Comparison of ENCODE assay signal across 8 cellular contexts in the genomic region with DNA sequence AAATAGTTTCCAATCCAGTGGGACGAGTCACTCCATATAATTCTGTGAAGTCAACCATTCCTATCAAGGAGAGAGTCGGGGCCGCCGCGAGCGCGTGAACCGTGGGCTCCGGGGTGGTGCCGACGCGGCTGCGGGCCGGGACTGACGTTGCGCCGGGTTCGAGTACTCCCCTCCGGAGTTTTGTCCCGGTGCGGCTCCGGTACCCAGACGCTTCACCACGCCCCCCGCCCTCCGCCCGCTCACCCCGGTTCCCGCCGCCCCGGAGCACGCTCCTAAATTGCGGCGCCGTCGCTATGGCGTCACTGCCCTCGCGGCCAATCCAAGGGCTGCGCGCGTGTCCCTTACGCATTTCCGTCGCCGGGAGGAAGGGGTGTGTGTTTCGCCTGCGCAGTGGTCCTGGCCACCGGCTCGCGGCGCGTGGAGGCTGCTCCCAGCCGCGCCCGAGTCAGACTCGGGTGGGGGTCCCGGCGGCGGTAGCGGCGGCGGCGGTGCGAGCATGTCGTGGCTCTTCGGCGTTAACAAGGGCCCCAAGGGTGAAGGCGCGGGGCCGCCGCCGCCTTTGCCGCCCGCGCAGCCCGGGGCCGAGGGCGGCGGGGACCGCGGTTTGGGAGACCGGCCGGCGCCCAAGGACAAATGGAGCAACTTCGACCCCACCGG. TPM values are rescaled to one million over a fixed set of nuclear protein-coding genes. Genes with fewer than 3 reads are reported as not detected.
DNase-seq lines count a peak whose midpoint lies in the region; ATAC-seq and TF ChIP-seq lines count a peak whose summit lies in the region.

A gene with protein sequence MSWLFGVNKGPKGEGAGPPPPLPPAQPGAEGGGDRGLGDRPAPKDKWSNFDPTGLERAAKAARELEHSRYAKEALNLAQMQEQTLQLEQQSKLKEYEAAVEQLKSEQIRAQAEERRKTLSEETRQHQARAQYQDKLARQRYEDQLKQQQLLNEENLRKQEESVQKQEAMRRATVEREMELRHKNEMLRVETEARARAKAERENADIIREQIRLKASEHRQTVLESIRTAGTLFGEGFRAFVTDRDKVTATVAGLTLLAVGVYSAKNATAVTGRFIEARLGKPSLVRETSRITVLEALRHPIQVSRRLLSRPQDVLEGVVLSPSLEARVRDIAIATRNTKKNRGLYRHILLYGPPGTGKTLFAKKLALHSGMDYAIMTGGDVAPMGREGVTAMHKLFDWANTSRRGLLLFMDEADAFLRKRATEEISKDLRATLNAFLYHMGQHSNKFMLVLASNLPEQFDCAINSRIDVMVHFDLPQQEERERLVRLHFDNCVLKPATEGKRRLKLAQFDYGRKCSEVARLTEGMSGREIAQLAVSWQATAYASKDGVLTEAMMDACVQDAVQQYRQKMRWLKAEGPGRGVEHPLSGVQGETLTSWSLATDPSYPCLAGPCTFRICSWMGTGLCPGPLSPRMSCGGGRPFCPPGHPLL (plus strand): TSS at position 377 of the 657 bp plus-strand sequence. CDS start 120 bp downstream, at position 497.

- H3K36me3 ChIP-seq in spleen: peaks cover 0 to 10% (median 0%) of the 10 kb centered on the region in 6 donors

- TF ChIP-seq CTCF in AG09309 (IDR thresholded peaks at IDR 0.05; ENCODE audit: control insufficient read depth, insufficient read depth, low read depth, low read length, missing control alignments): no peak
- peak in 1 of 11 experiments; percentile 33 for TF ChIP-seq CTCF in spleen (IDR thresholded peaks at IDR 0.05 in 8 of 11, conservative IDR thresholded peaks at IDR 0.05 in 3 of 11)

- WGBS in spleen, 5 donors: 0 to 1% (median 1%) methylated on average over 38 to 87 of the region's 87 CpGs

- no peak for TF ChIP-seq POLR2A in spleen (IDR thresholded peaks at IDR 0.05)

- no peaks in the 10 kb centered on the region for H3K27me3 ChIP-seq in spleen (replicated peaks in 1 of 7)

- peak; percentile 43 for DNase-seq in AG09309 (ENCODE audit: low read depth)
- peak; percentile 85 to 94 for DNase-seq in NCI-H446 (lab: John Stamatoyannopoulos, UW)
- DNase-seq in activated CD4-positive, CD25-positive, alpha-beta regulatory T cell treated with anti-CD3 and anti-CD28 coated beads, Interleukin-2, amount 50 U/mL, for 16 hours (ENCODE audit: low read depth, low spot score): peak; percentile 85
- DNase-seq in central memory CD4-positive, alpha-beta T cell: peak; percentile 86
- DNase-seq in inferior parietal cortex (ENCODE audit: extremely low spot score): peak; percentile 96
- DNase-seq in spleen: peak; percentile 96

- peak; percentile 89 for ATAC-seq in GM19023 (IDR thresholded peaks at IDR 0.05; ENCODE audit: unreplicated experiment)
- peak; percentile 93 for ATAC-seq in HG03280 (IDR thresholded peaks at IDR 0.05; ENCODE audit: unreplicated experiment)

- H3K27ac ChIP-seq in spleen: peak within 1 kb of the TSS in 7 of 8 donors; percentile 65 to 93 (median 86)

- intact Hi-C loops in spleen (cut with DNase I; ENCODE audit: low total_unique reads): no loop called here

- H3K9me3 ChIP-seq in spleen: no peaks in the 10 kb centered on the region

- peaks cover 0 to 37% (median 28%) of the 10 kb centered on the region in 6 donors for H3K4me1 ChIP-seq in spleen

- H3K4me3 ChIP-seq in AG09309 (ENCODE audit: control insufficient read depth, low read depth, low read length) (peak within 1 kb of the TSS; percentile 57), spleen (peak within 1 kb of the TSS; percentile 64 to 96 (median 92))

RNA-seq across cellular contexts. Expression of the gene that starts here (rescaled TPM):
- 10 to 100 TPM; 11.5 to 39.8 (median 23.7) TPM for total RNA-seq in spleen
- polyA plus RNA-seq in spleen: 10 to 100 TPM; 21.7 to 62.3 (median 45.8) TPM

Comparison
In these comparisons a context has a peak if more than half of its experiments do, and no peak if none do; other contexts are left out.
1. Peak in every context shown above with its lines: DNase-seq, ATAC-seq, H3K4me3 ChIP-seq and H3K27ac ChIP-seq.
2. DNase-seq: peak in every context shown above with its lines; median percentile 96 in inferior parietal cortex; 96 in spleen; 90 in NCI-H446; 86 in central memory CD4-positive, alpha-beta T cell; 85 in activated CD4-positive, CD25-positive, alpha-beta regulatory T cell treated with anti-CD3 and anti-CD28 coated beads, Interleukin-2, amount 50 U/mL, for 16 hours; 43 in AG09309.